22 cellular contexts compared by ENCODE assay signal in the genomic region with DNA sequence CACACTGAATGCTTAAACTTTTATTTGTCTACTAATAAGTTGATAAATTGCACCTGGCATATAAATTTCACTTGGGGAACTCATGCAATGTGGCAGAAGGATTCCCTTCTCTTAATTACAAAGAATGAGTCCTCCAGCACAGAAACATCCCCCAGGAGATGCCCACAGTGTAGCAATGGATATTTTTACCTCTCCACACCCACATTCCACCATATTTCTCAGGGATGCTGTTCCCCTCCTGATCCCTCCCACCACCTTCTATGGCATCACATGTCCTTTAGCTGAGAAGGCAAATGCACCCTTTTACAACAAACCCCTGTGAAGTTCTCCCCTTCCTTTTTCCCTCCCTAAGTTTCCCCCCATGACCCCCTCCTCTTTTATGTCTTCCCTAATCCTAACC. TPM values are rescaled to one million over a fixed set of nuclear protein-coding genes. Genes with fewer than 3 reads are reported as not detected.
A peak's percentile ranks its signal among the peaks of the same experiment; 100 is the strongest.
DNase-seq lines count a peak whose midpoint lies in the region; ATAC-seq, FAIRE-seq and TF ChIP-seq lines count a peak whose summit lies in the region.
"Had no signal": no experiment of that assay in that cellular context is flagged by ENCODE, and none has a peak within 500 bp of the region (broad histone marks: within the 10 kb centered on the region; RNA-seq: fewer than 3 reads in every experiment).

No MANE protein-coding gene starts in this region.

- H3K9ac ChIP-seq in HepG2 (ENCODE audit: insufficient read depth, low read depth, low read length) (no peak overlapping the region), astrocyte (ENCODE audit: low read length) (no peak overlapping the region)
- H3K9ac ChIP-seq: BLaER1 treated with 17β-estradiol and CSF1 and Interleukin-3, amounts not matched to agents 10 nM and 100 nM had no signal

- H3K36me3 Mint-ChIP-seq in astrocyte (ENCODE audit: low read depth, unreplicated experiment) = no peaks in the 10 kb centered on the region
- H3K36me3 Mint-ChIP-seq: CD8-positive, alpha-beta T cell had no signal

- peaks cover 31% of the 10 kb centered on the region for H3K4me1 Mint-ChIP-seq in astrocyte (ENCODE audit: low read depth, unreplicated experiment)
- H3K4me1 Mint-ChIP-seq: B cell had no signal

- H3K27me3 ChIP-seq in HepG2 (ENCODE audit: control insufficient read depth in 1 of 2, insufficient read depth in 2 of 2, low read length in 2 of 2) (peaks cover 0 to 7% of the 10 kb centered on the region in 2 experiments; a peak in 2 of 5 replicates), right lobe of liver (no peaks in the 10 kb centered on the region), astrocyte (ENCODE audit: insufficient read depth, low read length) (no peaks in the 10 kb centered on the region)
- H3K27me3 ChIP-seq: BLaER1 treated with 17β-estradiol and CSF1 and Interleukin-3, amounts not matched to agents 10 nM and 100 nM had no signal

- FAIRE-seq in HepG2 (lab: Jason Lieb, UNC) (no peak), astrocyte (lab: Jason Lieb, UNC) (no peak)
- FAIRE-seq: A204.1, GM12878, GM12892, GM18507 had no signal

- no peak overlapping the region for H3K4me2 ChIP-seq in HepG2 (ENCODE audit: low read depth, low read length)
- H3K4me2 ChIP-seq in astrocyte (ENCODE audit: low read length) = no peak overlapping the region

- H3K27ac Mint-ChIP-seq in astrocyte (ENCODE audit: unreplicated experiment) = peak overlapping the region; percentile 48
- H3K27ac Mint-ChIP-seq: B cell; CD4-positive, alpha-beta T cell; CD8-positive, alpha-beta T cell had no signal

- no TSS peak for BruUV-seq in HepG2 (replicated peaks; lab: Mats Ljungman, UMichigan)

- H4K20me1 ChIP-seq in HepG2 (ENCODE audit: insufficient read depth, low read length) (no peaks in the 10 kb centered on the region), astrocyte (ENCODE audit: insufficient read depth, low read length) (no peaks in the 10 kb centered on the region)
- H4K20me1 ChIP-seq: BLaER1 treated with 17β-estradiol and CSF1 and Interleukin-3, amounts not matched to agents 10 nM and 100 nM had no signal

- intact Hi-C loops in HepG2 (cut with micrococcal nuclease; ENCODE audit: unreplicated experiment) (no loop called here), right lobe of liver (cut with DNase I) (no loop called here)

- in situ Hi-C loops in HepG2 (cut with HindIII; ENCODE audit: extremely low pct_ligation_motif_present, low pct_unique_long_range_greater_than_20kb) = no loop called here

- H3K4me1 ChIP-seq in HepG2 (ENCODE audit: insufficient read depth, low read length) (peaks cover 17% of the 10 kb centered on the region), right lobe of liver (no peaks in the 10 kb centered on the region), astrocyte (ENCODE audit: insufficient read depth, low read length) (peaks cover 7% of the 10 kb centered on the region)

- H3K4me3 ChIP-seq in HepG2 (replicated peaks in 1 of 3; ENCODE audit: insufficient read depth in 1 of 3, low read depth in 2 of 3, low read length in 3 of 3) = no peak overlapping the region
- H3K4me3 ChIP-seq in right lobe of liver = no peak overlapping the region
- H3K4me3 ChIP-seq in astrocyte (ENCODE audit: insufficient read depth, low read depth, low read length) = no peak overlapping the region
- H3K4me3 ChIP-seq: BLaER1 treated with 17β-estradiol and CSF1 and Interleukin-3, amounts not matched to agents 10 nM and 100 nM; GM12878 had no signal

- POLR2A ChIA-PET in HepG2 (lab: Yijun Ruan, JAX) = no interaction called here

- no peak overlapping the region for H3K27ac ChIP-seq in HepG2 (ENCODE audit: extremely low read length, insufficient read depth, low read length)
- no peak overlapping the region for H3K27ac ChIP-seq in right lobe of liver
- no peak overlapping the region for H3K27ac ChIP-seq in astrocyte (ENCODE audit: low read depth, low read length)
- H3K27ac ChIP-seq: BLaER1 treated with 17β-estradiol and CSF1 and Interleukin-3, amounts not matched to agents 10 nM and 100 nM; C4-2B had no signal

- H3K9me3 Mint-ChIP-seq in astrocyte (ENCODE audit: unreplicated experiment) = no peaks in the 10 kb centered on the region
- H3K9me3 Mint-ChIP-seq: CD4-positive, alpha-beta T cell; CD8-positive, alpha-beta T cell had no signal

- ATAC-seq in HepG2 = no peak
- no peak for ATAC-seq in right lobe of liver
- ATAC-seq: CD8-positive, alpha-beta T cell; GM12878 had no signal

- H2AFZ ChIP-seq in HepG2 (ENCODE audit: low read length) (no peak overlapping the region), astrocyte (ENCODE audit: low read depth, low read length) (no peak overlapping the region)

- no peak for TF ChIP-seq RAD21 in HepG2 (CRISPR knock-in tag; IDR thresholded peaks at IDR 0.05)

- H3K4me3 Mint-ChIP-seq in astrocyte (ENCODE audit: unreplicated experiment) = no peak overlapping the region
- H3K4me3 Mint-ChIP-seq: B cell; CD4-positive, alpha-beta T cell; CD8-positive, alpha-beta T cell had no signal

- no peaks in the 10 kb centered on the region for H3K36me3 ChIP-seq in HepG2 (replicated peaks in 1 of 2; ENCODE audit: control insufficient read depth in 1 of 2, insufficient read depth in 2 of 2, low read length in 2 of 2)
- no peaks in the 10 kb centered on the region for H3K36me3 ChIP-seq in right lobe of liver
- H3K36me3 ChIP-seq in astrocyte (ENCODE audit: insufficient read depth, low read length) = no peaks in the 10 kb centered on the region
- H3K36me3 ChIP-seq: BLaER1 treated with 17β-estradiol and CSF1 and Interleukin-3, amounts not matched to agents 10 nM and 100 nM had no signal

- TF ChIP-seq CTCF in HepG2 (CRISPR knock-in tag; IDR thresholded peaks at IDR 0.05) (no peak), right lobe of liver (IDR thresholded peaks at IDR 0.05) (no peak), astrocyte (IDR thresholded peaks at IDR 0.05; ENCODE audit: insufficient read depth, low read depth, low read length) (no peak)

- H3K79me2 ChIP-seq in HepG2 (ENCODE audit: insufficient read depth, low read length) (no peaks in the 10 kb centered on the region), astrocyte (ENCODE audit: insufficient read depth, low read length) (no peaks in the 10 kb centered on the region)

- H3K27me3 Mint-ChIP-seq in astrocyte (ENCODE audit: low read depth, unreplicated experiment) = no peaks in the 10 kb centered on the region

- CTCF ChIA-PET in HepG2 (lab: Yijun Ruan, JAX; ENCODE audit: low intra/inter-chr PET ratio, low total read pairs) = no interaction called here

- no peaks in the 10 kb centered on the region for H3K9me3 ChIP-seq in HepG2 (ENCODE audit: low read length)
- no peaks in the 10 kb centered on the region for H3K9me3 ChIP-seq in right lobe of liver
- H3K9me3 ChIP-seq in astrocyte (ENCODE audit: insufficient read depth, low read depth, low read length) = no peaks in the 10 kb centered on the region
- H3K9me3 ChIP-seq: BLaER1 treated with 17β-estradiol and CSF1 and Interleukin-3, amounts not matched to agents 10 nM and 100 nM had no signal

- DNase-seq in HepG2 (ENCODE audit: low spot score) (no peak), right lobe of liver (no peak), EH (ENCODE audit: low read depth) (peak; percentile 22), astrocyte (ENCODE audit: low read depth) (no peak), DMS 273 treated with DMSO at 0.1 percent for 48 hours (lab: John Stamatoyannopoulos, UW) (no peak), NCI-H1930 (lab: John Stamatoyannopoulos, UW) (no peak), ureter (ENCODE audit: low spot score) (no peak)
- DNase-seq: 8988T; AML-193; CD4-positive, alpha-beta T cell; CD8-positive, alpha-beta T cell; COR-L47; DMS79 treated with DMSO at 0.1 percent for 48 hours; EL; GDM1 had no signal

- no peak for TF ChIP-seq EP300 in HepG2 (IDR thresholded peaks at IDR 0.05; ENCODE audit: low read depth in 2 of 2, low read length in 2 of 2)
- no peak for TF ChIP-seq EP300 in HepG2 (CRISPR knock-in tag; IDR thresholded peaks at IDR 0.05; ENCODE audit: borderline replicate concordance)

- TF ChIP-seq POLR2A in HepG2 (IDR thresholded peaks at IDR 0.05; ENCODE audit: insufficient read depth in 1 of 2, low read depth in 2 of 2, low read length in 2 of 2) = no peak
- TF ChIP-seq POLR2A in right lobe of liver (IDR thresholded peaks at IDR 0.05) = no peak

TF ChIP-seq in HepG2, 621 proteins besides CTCF, POLR2A, EP300 and RAD21 (continues in another document):
- TF ChIP-seq HNRNPK (IDR thresholded peaks at IDR 0.05; ENCODE audit: low read depth, low read length, poor library complexity, severe bottlenecking) (peak; percentile 22), ZNF7 (CRISPR knock-in tag; IDR thresholded peaks at IDR 0.05) (no peak), MTF1 (CRISPR knock-in tag; IDR thresholded peaks at IDR 0.05) (no peak)

RNA-seq across cellular contexts. Expression of a gene that starts 56.1 kb away (rescaled TPM):
- 4.4 and 5.1 TPM in 2 replicates for total RNA-seq in HepG2 (2016; rRNA removed; fragmentation: Illumina TruSeq; extraction: Trizol)
- total RNA-seq in HepG2 (2016; cell fraction: cytosol; rRNA removed; fragmentation: Illumina TruSeq; extraction: Trizol; ENCODE audit: low read depth) = 2.4 and 3.2 TPM in 2 replicates
- 4.3 and 4.5 TPM in 2 replicates for total RNA-seq in HepG2 (2016; cell fraction: insoluble cytoplasmic fraction; rRNA removed; fragmentation: Illumina TruSeq; extraction: Trizol)
- total RNA-seq in HepG2 (2016; cell fraction: membrane; rRNA removed; fragmentation: Illumina TruSeq; extraction: Trizol) = 6.0 and 6.1 TPM in 2 replicates
- total RNA-seq in HepG2 (2016; cell fraction: nucleus; rRNA removed; fragmentation: Illumina TruSeq; extraction: Trizol) = 1.9 and 4.4 TPM in 2 replicates
- 4.8 and 7.6 TPM in 2 replicates for polyA plus RNA-seq in HepG2 (2011; rRNA removed)
- polyA plus RNA-seq in HepG2 (2011; cell fraction: cytosol; rRNA removed) = 5.8 and 6.4 TPM in 2 replicates
- 2.6 and 3.2 TPM in 2 replicates for polyA plus RNA-seq in HepG2 (2011; cell fraction: nucleus; rRNA removed)
- 1.4 and 1.8 TPM in 2 replicates for polyA plus RNA-seq in HepG2 (2012)
- polyA plus RNA-seq in HepG2 (2016; cell fraction: cytosol; fragmentation: Illumina TruSeq; extraction: Trizol; ENCODE audit: low read depth) = 2.6 and 4.2 TPM in 2 replicates
- 4.2 and 4.5 TPM in 2 replicates for polyA plus RNA-seq in HepG2 (2016; cell fraction: insoluble cytoplasmic fraction; fragmentation: Illumina TruSeq; extraction: Trizol; ENCODE audit: low read depth)
- polyA plus RNA-seq in HepG2 (2016; cell fraction: membrane; fragmentation: Illumina TruSeq; extraction: Trizol; ENCODE audit: low read depth) = 3.5 and 4.9 TPM in 2 replicates
- 1.9 and 4.2 TPM in 2 replicates for polyA plus RNA-seq in HepG2 (2016; cell fraction: nucleus; fragmentation: Illumina TruSeq; extraction: Trizol; ENCODE audit: insufficient read depth, low read depth)
- polyA minus RNA-seq in HepG2 (2011; rRNA and poly(A)+ RNA removed; ENCODE audit: low replicate concordance) = 3.7 and 44.0 TPM in 2 replicates
- 8.9 and 11.7 TPM in 2 replicates for polyA minus RNA-seq in HepG2 (2011; cell fraction: cytosol; rRNA and poly(A)+ RNA removed)
- 5.2 and 7.9 TPM in 2 replicates for polyA minus RNA-seq in HepG2 (2011; cell fraction: nucleus; rRNA and poly(A)+ RNA removed)
- 10 to 100 TPM in 1 of 6 experiments, 1 to 10 TPM in 5; 1.7 to 10.5 (median 2.4) TPM for total RNA-seq in right lobe of liver
- 62.1 and 64.0 TPM in 2 replicates for total RNA-seq in astrocyte
- 31.5 TPM for total RNA-seq in ureter
